8 cellular contexts compared by ENCODE assay signal in the genomic region with DNA sequence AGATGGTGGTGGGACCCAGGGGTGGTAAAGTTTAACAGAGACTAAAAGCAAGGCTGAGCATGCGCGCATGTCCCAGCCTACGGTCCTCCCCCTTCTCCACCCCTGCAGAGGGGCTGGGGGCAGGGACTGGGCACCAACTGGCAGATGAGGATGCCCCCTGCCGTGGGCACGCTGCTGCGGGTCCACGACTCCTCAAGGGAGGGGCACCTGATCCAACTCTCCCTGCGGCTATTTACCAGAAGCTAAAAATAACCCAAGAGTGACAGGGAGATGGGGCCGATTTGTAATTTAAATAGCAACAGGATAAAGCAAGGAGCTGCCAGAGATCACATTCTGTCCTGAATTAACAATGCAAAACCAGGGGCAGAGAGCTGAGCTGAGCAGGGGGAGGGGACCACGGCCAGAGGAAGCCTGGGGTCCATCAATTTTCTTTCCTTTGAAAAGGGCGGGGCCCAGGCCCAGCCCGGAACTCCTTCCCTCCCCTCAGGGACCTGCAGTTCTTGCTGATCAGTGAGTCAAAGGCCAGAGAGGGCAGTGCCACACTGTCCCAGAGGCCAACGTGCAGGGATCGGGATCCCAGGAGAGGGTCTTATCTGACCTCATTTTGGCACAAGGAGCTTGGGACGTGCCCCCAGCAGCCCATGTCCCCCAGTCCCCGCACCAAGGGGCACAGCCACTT. TPM values are rescaled to one million over a fixed set of nuclear protein-coding genes. Genes with fewer than 3 reads are reported as not detected.
DNase-seq lines count a peak whose midpoint lies in the region; ATAC-seq and TF ChIP-seq lines count a peak whose summit lies in the region.

No MANE protein-coding gene starts in this region.

- no peak overlapping the region for H2AFZ ChIP-seq in Karpas-422 (ENCODE audit: low read length)

- peak overlapping the region; percentile 26; the same call in 1 of the 2 replicates for H3K4me3 ChIP-seq in BE2C (ENCODE audit: low read depth, low read length)
- H3K4me3 ChIP-seq in mesendoderm (ENCODE audit: low read length) = no peak overlapping the region
- H3K4me3 ChIP-seq in Karpas-422 (ENCODE audit: low read length) = no peak overlapping the region

- H4K20me1 ChIP-seq in Karpas-422 (ENCODE audit: insufficient read depth, low read depth, low read length) = no peaks in the 10 kb centered on the region

- peak overlapping the region; percentile 81 for H3K56ac ChIP-seq in mesendoderm (ENCODE audit: low read length)

- peaks cover 1% of the 10 kb centered on the region for H3K27me3 ChIP-seq in BE2C
- H3K27me3 ChIP-seq in mesendoderm (ENCODE audit: insufficient read depth, low read length, poor library complexity) = no peaks in the 10 kb centered on the region
- no peaks in the 10 kb centered on the region for H3K27me3 ChIP-seq in Karpas-422 (ENCODE audit: low read length)

- no peak for ATAC-seq in HG03460 (IDR thresholded peaks at IDR 0.05; ENCODE audit: unreplicated experiment)

- H3K79me2 ChIP-seq in mesendoderm (ENCODE audit: control insufficient read depth, insufficient read depth, low read length) = no peaks in the 10 kb centered on the region
- no peaks in the 10 kb centered on the region for H3K79me2 ChIP-seq in Karpas-422 (ENCODE audit: low read length)

- H3K27ac ChIP-seq in cingulate gyrus (ENCODE audit: low read depth, low read length) (peak overlapping the region; percentile 88), mesendoderm (ENCODE audit: low read depth, low read length) (peak overlapping the region; percentile 61), Karpas-422 (ENCODE audit: low read length) (no peak overlapping the region)

- peak overlapping the region; percentile 53 for H3K18ac ChIP-seq in mesendoderm (ENCODE audit: low read length)

- whole genome bisulfite sequencing in mesendoderm (ENCODE audit: extremely low coverage, insufficient coverage, low lambda C conversion rate) = no CpG with 5 or more reads among the region's 16 CpGs

- H3K9me2 ChIP-seq in Karpas-422 (replicated peaks; ENCODE audit: insufficient read depth, low read length) = no peaks in the 10 kb centered on the region

- no peak for TF ChIP-seq CTCF in BE2C (IDR thresholded peaks at IDR 0.05; ENCODE audit: low read depth, low read length)

- H3K4me1 ChIP-seq in BE2C (no peaks in the 10 kb centered on the region), mesendoderm (ENCODE audit: control insufficient read depth, low read depth, low read length) (peaks cover 27% of the 10 kb centered on the region), Karpas-422 (ENCODE audit: low read length) (peaks cover 12% of the 10 kb centered on the region)

- peak overlapping the region; percentile 44 for H3K9ac ChIP-seq in mesendoderm (ENCODE audit: low read length)
- no peak overlapping the region for H3K9ac ChIP-seq in Karpas-422 (ENCODE audit: low read length)

- H3K9me3 ChIP-seq in BE2C (no peaks in the 10 kb centered on the region), Karpas-422 (ENCODE audit: low read length) (no peaks in the 10 kb centered on the region)

- H2AK5ac ChIP-seq in mesendoderm (ENCODE audit: low read length) = peak overlapping the region; percentile 15

- H4K5ac ChIP-seq in mesendoderm (ENCODE audit: low read length) = no peak overlapping the region

- peak overlapping the region; percentile 74 for H2BK5ac ChIP-seq in mesendoderm (ENCODE audit: low read length)

- H3K4me2 ChIP-seq in mesendoderm (ENCODE audit: low read length) (peak overlapping the region; percentile 71), Karpas-422 (ENCODE audit: low read depth, low read length, poor library complexity, severe bottlenecking) (no peak overlapping the region)

- H3K4ac ChIP-seq in mesendoderm (ENCODE audit: low read depth, low read length) = no peak overlapping the region

- no peak overlapping the region for H4K8ac ChIP-seq in mesendoderm (ENCODE audit: low read depth, low read length)

- H2BK15ac ChIP-seq in mesendoderm (replicated peaks; ENCODE audit: low read depth) = no peak overlapping the region

- H3K23ac ChIP-seq in mesendoderm (ENCODE audit: low read length) = no peak overlapping the region

- H3K36me3 ChIP-seq in BE2C = no peaks in the 10 kb centered on the region
- H3K36me3 ChIP-seq in mesendoderm (ENCODE audit: control insufficient read depth, insufficient read depth, low read length) = no peaks in the 10 kb centered on the region
- no peaks in the 10 kb centered on the region for H3K36me3 ChIP-seq in Karpas-422 (ENCODE audit: insufficient read depth, low read length)

- H3K79me1 ChIP-seq in mesendoderm (ENCODE audit: low read length) = no peaks in the 10 kb centered on the region

- peak; percentile 28 for DNase-seq in BE2C
- peak; percentile 98 for DNase-seq in NCI-H146 (lab: John Stamatoyannopoulos, UW)
- DNase-seq in mesendoderm = peak; percentile 94
- DNase-seq in Karpas-422 = no peak
- no peak for DNase-seq in stimulated activated CD4-positive, alpha-beta T cell treated with anti-CD3 and anti-CD28 coated beads, Interleukin-15, amount 100 ng/mL, for 24 hours
- no peak for DNase-seq in stimulated activated naive CD4-positive, alpha-beta T cell (lab: John Stamatoyannopoulos, UW)

- H2BK120ac ChIP-seq in mesendoderm (ENCODE audit: low read depth, low read length) = no peak overlapping the region

RNA-seq across cellular contexts. Expression of a gene that starts 8.1 kb away (rescaled TPM):
- 74.7 TPM for polyA plus RNA-seq in BE2C (2012; ENCODE audit: insufficient read depth, insufficient read length, low read depth)
- polyA plus RNA-seq in mesendoderm (2013, experiment 1 of 2) = 67.4 TPM
- polyA plus RNA-seq in mesendoderm (2013, experiment 2 of 2) = 62.6 TPM
- 59.4 and 106 TPM in 2 replicates for total RNA-seq in Karpas-422 (2014; rRNA removed; shearing (Covaris generic); ENCODE audit: low replicate concordance)

RNA-seq across cellular contexts. Expression of a gene that starts 42.3 kb away (rescaled TPM):
- polyA plus RNA-seq in BE2C (2012; ENCODE audit: insufficient read depth, insufficient read length, low read depth) = 215 TPM
- polyA plus RNA-seq in mesendoderm (2013, experiment 1 of 2) = 371 TPM
- polyA plus RNA-seq in mesendoderm (2013, experiment 2 of 2) = 374 TPM
- total RNA-seq in Karpas-422 (2014; rRNA removed; shearing (Covaris generic); ENCODE audit: low replicate concordance) = 6.9 and 21.9 TPM in 2 replicates

RNA-seq across cellular contexts. Expression of a gene that starts 52.4 kb away (rescaled TPM):
- polyA plus RNA-seq in BE2C (2012; ENCODE audit: insufficient read depth, insufficient read length, low read depth) = not detected
- 0.14 TPM for polyA plus RNA-seq in mesendoderm (2013, experiment 1 of 2)
- polyA plus RNA-seq in mesendoderm (2013, experiment 2 of 2) = 0.15 TPM
- total RNA-seq in Karpas-422 (2014; rRNA removed; shearing (Covaris generic); ENCODE audit: low replicate concordance) = not detected in 2 replicates

Comparison
In these comparisons a context has a peak if more than half of its experiments do, and no peak if none do; other contexts are left out.
1. DNase-seq: peak in BE2C (single experiment), NCI-H146 (single experiment) and mesendoderm (single experiment); none in Karpas-422 (single experiment), stimulated activated CD4-positive, alpha-beta T cell treated with anti-CD3 and anti-CD28 coated beads, Interleukin-15, amount 100 ng/mL, for 24 hours (single experiment) and stimulated activated naive CD4-positive, alpha-beta T cell (0 of 6).